ENCODE assay signal across 8 cellular contexts in genomic region chr6:79869600-79870084, GRCh38.
DNase-seq lines count a peak whose midpoint lies in the region; ATAC-seq and TF ChIP-seq lines count a peak whose summit lies in the region.

No MANE protein-coding gene starts in this region.

- 5% methylated on average over 14 of the region's 20 CpGs; no CpG with 5 or more reads in 1 of the 2 experiments for WGBS in IMR-90 (ENCODE audit: extremely low coverage in 2 of 2, insufficient read length in 1 of 2), 2 experiments
- WGBS in esophagus squamous epithelium, 2 donors = 0 to 1% methylated on average over 4 to 17 of the region's 20 CpGs

- no peaks in the 10 kb centered on the region for H3F3A ChIP-seq in PC-3 (ENCODE audit: low read length, unreplicated experiment)

- H3K79me2 ChIP-seq in PC-3 (ENCODE audit: low read length) = no peaks in the 10 kb centered on the region

- H3K9me3 ChIP-seq in IMR-90 (ENCODE audit: control insufficient read depth, insufficient read depth, low read length) (no peaks in the 10 kb centered on the region), PC-3 (ENCODE audit: low read length) (no peaks in the 10 kb centered on the region), esophagus squamous epithelium (no peaks in the 10 kb centered on the region)

- H4K8ac ChIP-seq in IMR-90 (ENCODE audit: low read depth in 2 of 2, low read length in 2 of 2) = peak overlapping the region; percentile 82 to 92

- no peaks in the 10 kb centered on the region for H4K20me1 ChIP-seq in IMR-90 (ENCODE audit: insufficient read depth, low read length)
- H4K20me1 ChIP-seq in PC-3 (ENCODE audit: low read length) = no peaks in the 10 kb centered on the region

- BruUV-seq in IMR-90 (replicated peaks; lab: Mats Ljungman, UMichigan) = no TSS peak
- BruUV-seq in PC-3 (replicated peaks; lab: Mats Ljungman, UMichigan) = no TSS peak

- H3K4me3 ChIP-seq in IMR-90 (ENCODE audit: insufficient read depth, low read depth, low read length) (no peak overlapping the region), PC-3 (ENCODE audit: low read length) (peak overlapping the region; percentile 39; the same call in 1 of the 2 replicates), esophagus squamous epithelium (peak overlapping the region; percentile 2 to 52 (median 24))

- TF ChIP-seq POLR2A in IMR-90 (IDR thresholded peaks at IDR 0.05; ENCODE audit: low read depth, low read length) (no peak), esophagus squamous epithelium (IDR thresholded peaks at IDR 0.05) (no peak)

- dilution Hi-C loops in IMR-90 (cut with HindIII; ENCODE audit: low sequenced_read_pairs, unreplicated experiment) = no loop called here

- no peak overlapping the region for H3K9ac ChIP-seq in IMR-90 (ENCODE audit: low read depth, low read length)
- 0 out of 2 replicates have a peak overlapping the region, but pooled peaks have one; percentile 7 for H3K9ac ChIP-seq in PC-3 (ENCODE audit: low read length)

- no peaks in the 10 kb centered on the region for H3K9me3 Mint-ChIP-seq in activated T-cell treated with anti-CD3 and anti-CD28 coated beads, Interleukin-2, amount 50 U/mL, for 24 hours
- no peaks in the 10 kb centered on the region for H3K9me3 Mint-ChIP-seq in natural killer cell treated with Interleukin-12 subunit alpha and Interleukin-12 subunit beta and Interleukin-15 and Interleukin-18, amount 100 ng/mL, for 72 hours
- no peaks in the 10 kb centered on the region for H3K9me3 Mint-ChIP-seq in stimulated activated naive B cell treated with anti-CD40 and anti-IgM and Interleukin-4, amounts not matched to agents 10 μg/mL and 1 μg/mL and 100 μg/mL, for 72 hours

- TF ChIP-seq CTCF in IMR-90 (conservative IDR thresholded peaks at IDR 0.05; ENCODE audit: low read depth, low read length) (peak; percentile 79), PC-3 (conservative IDR thresholded peaks at IDR 0.05; ENCODE audit: low read depth, low read length) (peak; percentile 75), esophagus squamous epithelium (IDR thresholded peaks at IDR 0.05) (peak; percentile 86 to 96 (median 90))

- TF ChIP-seq RAD21 in IMR-90 (IDR thresholded peaks at IDR 0.05; ENCODE audit: low read length) = peak; percentile 37

- H2AK5ac ChIP-seq in IMR-90 (ENCODE audit: low read depth, low read length) = no peak overlapping the region

- H3K4me1 Mint-ChIP-seq in activated T-cell treated with anti-CD3 and anti-CD28 coated beads, Interleukin-2, amount 50 U/mL, for 24 hours (ENCODE audit: low read depth) = peaks cover 15% of the 10 kb centered on the region
- peaks cover 10 to 14% of the 10 kb centered on the region in 2 donors for H3K4me1 Mint-ChIP-seq in natural killer cell treated with Interleukin-12 subunit alpha and Interleukin-12 subunit beta and Interleukin-15 and Interleukin-18, amount 100 ng/mL, for 72 hours (ENCODE audit: low read depth in 2 of 2)
- H3K4me1 Mint-ChIP-seq in stimulated activated naive B cell treated with anti-CD40 and anti-IgM and Interleukin-4, amounts not matched to agents 10 μg/mL and 1 μg/mL and 100 μg/mL, for 72 hours = peaks cover 4 to 9% of the 10 kb centered on the region in 2 donors

- no peak overlapping the region for H3K18ac ChIP-seq in IMR-90 (ENCODE audit: low read depth, low read length)

- no peak overlapping the region for H4K5ac ChIP-seq in IMR-90 (ENCODE audit: low read depth, low read length)

- no peak overlapping the region for H3K27ac ChIP-seq in IMR-90 (ENCODE audit: insufficient read depth, low read length)
- no peak overlapping the region for H3K27ac ChIP-seq in PC-3 (ENCODE audit: low read length)
- peak overlapping the region in 1 of 4 donors; percentile 49 for H3K27ac ChIP-seq in esophagus squamous epithelium

- no peaks in the 10 kb centered on the region for H3K9me1 ChIP-seq in IMR-90 (ENCODE audit: insufficient read depth, low read length)

- peak; percentile 38 for DNase-seq in DMS79 (lab: John Stamatoyannopoulos, UW)
- DNase-seq in IMR-90 = peak; percentile 57
- DNase-seq in PC-3 = peak; percentile 71
- DNase-seq in activated T-cell treated with anti-CD3 and anti-CD28 coated beads, Interleukin-2, amount 50 U/mL, for 24 hours = peak; percentile 85
- DNase-seq in esophagus squamous epithelium (lab: John Stamatoyannopoulos, UW) = peak; percentile 11
- DNase-seq in natural killer cell treated with Interleukin-12 subunit alpha and Interleukin-12 subunit beta and Interleukin-15 and Interleukin-18, amount 100 ng/mL, for 72 hours (ENCODE audit: low spot score) = peak; percentile 79
- peak; percentile 78 for DNase-seq in stimulated activated naive B cell treated with anti-CD40 and anti-IgM and Interleukin-4, amounts not matched to agents 10 μg/mL and 1 μg/mL and 100 μg/mL, for 72 hours

- H4K91ac ChIP-seq in IMR-90 (ENCODE audit: insufficient read depth, low read depth, low read length) = no peak overlapping the region

- intact Hi-C loops in IMR-90 (cut with micrococcal nuclease) (loop anchor here (2.0 to 5.0 kb wide), 2 partner anchors 223 to 299 kb away; no protein-coding TSS in a partner anchor), PC-3 (cut with micrococcal nuclease) (loop anchor here (5.0 to 10.0 kb wide), 3 partner anchors 78 to 225 kb away; partner anchors contain the start of genes ELOVL4 and TTK), esophagus squamous epithelium (cut with DNase I) (loop anchor here (5.0 kb wide), 1 partner anchor 92 kb away; no protein-coding TSS in a partner anchor)

- no peaks in the 10 kb centered on the region for H3K79me1 ChIP-seq in IMR-90 (ENCODE audit: low read depth in 1 of 2, low read length in 2 of 2)

- peak overlapping the region; percentile 38 for H3K4me3 Mint-ChIP-seq in activated T-cell treated with anti-CD3 and anti-CD28 coated beads, Interleukin-2, amount 50 U/mL, for 24 hours
- H3K4me3 Mint-ChIP-seq in natural killer cell treated with Interleukin-12 subunit alpha and Interleukin-12 subunit beta and Interleukin-15 and Interleukin-18, amount 100 ng/mL, for 72 hours = peak overlapping the region; percentile 31
- H3K4me3 Mint-ChIP-seq in stimulated activated naive B cell treated with anti-CD40 and anti-IgM and Interleukin-4, amounts not matched to agents 10 μg/mL and 1 μg/mL and 100 μg/mL, for 72 hours = peak overlapping the region; percentile 58 to 73

- peaks cover 7% of the 10 kb centered on the region for H3K27me3 Mint-ChIP-seq in activated T-cell treated with anti-CD3 and anti-CD28 coated beads, Interleukin-2, amount 50 U/mL, for 24 hours
- peaks cover 12 to 20% of the 10 kb centered on the region in 2 donors for H3K27me3 Mint-ChIP-seq in natural killer cell treated with Interleukin-12 subunit alpha and Interleukin-12 subunit beta and Interleukin-15 and Interleukin-18, amount 100 ng/mL, for 72 hours
- peaks cover 20 to 31% of the 10 kb centered on the region in 2 donors for H3K27me3 Mint-ChIP-seq in stimulated activated naive B cell treated with anti-CD40 and anti-IgM and Interleukin-4, amounts not matched to agents 10 μg/mL and 1 μg/mL and 100 μg/mL, for 72 hours

- H3K4me1 ChIP-seq in IMR-90 (ENCODE audit: control insufficient read depth, insufficient read depth, low read length) (no peaks in the 10 kb centered on the region), PC-3 (ENCODE audit: insufficient read depth, low read length) (0 out of 2 replicates have a peak, but pooled peaks cover 6% of the 10 kb centered on the region), esophagus squamous epithelium (peaks cover 4 to 24% (median 12%) of the 10 kb centered on the region in 3 donors)

- CTCF ChIA-PET in IMR-90 (lab: Yijun Ruan, JAX) (interaction anchor here (0.6 to 1.5 kb wide), 8 partner anchors 9 to 952 kb away, joined by 3 to 10 read pairs (median 4); no protein-coding TSS in a partner anchor), PC-3 (lab: Charles Lee) (interaction anchor here (0.6 to 1.2 kb wide), 4 partner anchors 77 to 163 kb away, joined by 3 to 4 read pairs (median 4); no protein-coding TSS in a partner anchor)

- H3K27me3 ChIP-seq in IMR-90 (ENCODE audit: control insufficient read depth, insufficient read depth, low read length) = peaks cover under 1% of the 10 kb centered on the region
- H3K27me3 ChIP-seq in PC-3 (ENCODE audit: low read length) = no peaks in the 10 kb centered on the region
- H3K27me3 ChIP-seq in esophagus squamous epithelium = no peaks in the 10 kb centered on the region

- in situ Hi-C loops in IMR-90 (cut with MboI; ENCODE audit: low sequenced_read_pairs) = no loop called here

- no peaks in the 10 kb centered on the region for H3K9me2 ChIP-seq in PC-3 (replicated peaks; ENCODE audit: low read length)

- H2AFZ ChIP-seq in IMR-90 (replicated peaks; ENCODE audit: low read length, poor library complexity) = peak overlapping the region; percentile 83
- peak overlapping the region; percentile 85 for H2AFZ ChIP-seq in PC-3 (ENCODE audit: low read length)

- H3K36me3 ChIP-seq in IMR-90 (ENCODE audit: control insufficient read depth, insufficient read depth, low read length) = no peaks in the 10 kb centered on the region
- no peaks in the 10 kb centered on the region for H3K36me3 ChIP-seq in PC-3 (ENCODE audit: low read depth, low read length)
- H3K36me3 ChIP-seq in esophagus squamous epithelium = no peaks in the 10 kb centered on the region

- no peak overlapping the region for H3K27ac Mint-ChIP-seq in activated T-cell treated with anti-CD3 and anti-CD28 coated beads, Interleukin-2, amount 50 U/mL, for 24 hours
- H3K27ac Mint-ChIP-seq in natural killer cell treated with Interleukin-12 subunit alpha and Interleukin-12 subunit beta and Interleukin-15 and Interleukin-18, amount 100 ng/mL, for 72 hours = no peak overlapping the region
- peak overlapping the region; percentile 49 for H3K27ac Mint-ChIP-seq in stimulated activated naive B cell treated with anti-CD40 and anti-IgM and Interleukin-4, amounts not matched to agents 10 μg/mL and 1 μg/mL and 100 μg/mL, for 72 hours

- POLR2A ChIA-PET in IMR-90 (lab: Charles Lee; ENCODE audit: unreplicated experiment) = no interaction called here
- POLR2A ChIA-PET in PC-3 (lab: Charles Lee; ENCODE audit: unreplicated experiment) = no interaction called here

- no peak overlapping the region for H2BK15ac ChIP-seq in IMR-90 (ENCODE audit: low read depth, low read length)

- no peak overlapping the region for H3K56ac ChIP-seq in IMR-90 (ENCODE audit: extremely low read depth, insufficient read depth, low read length)

- H2AK9ac ChIP-seq in IMR-90 (replicated peaks; ENCODE audit: low read depth, low read length, poor library complexity) = no peak overlapping the region

- no peaks in the 10 kb centered on the region for H3K36me3 Mint-ChIP-seq in activated T-cell treated with anti-CD3 and anti-CD28 coated beads, Interleukin-2, amount 50 U/mL, for 24 hours (ENCODE audit: low read depth)
- no peaks in the 10 kb centered on the region for H3K36me3 Mint-ChIP-seq in natural killer cell treated with Interleukin-12 subunit alpha and Interleukin-12 subunit beta and Interleukin-15 and Interleukin-18, amount 100 ng/mL, for 72 hours
- H3K36me3 Mint-ChIP-seq in stimulated activated naive B cell treated with anti-CD40 and anti-IgM and Interleukin-4, amounts not matched to agents 10 μg/mL and 1 μg/mL and 100 μg/mL, for 72 hours = no peaks in the 10 kb centered on the region

- H2BK120ac ChIP-seq in IMR-90 (ENCODE audit: low read depth, low read length) = no peak overlapping the region

- H2BK5ac ChIP-seq in IMR-90 (ENCODE audit: low read depth, low read length, poor library complexity, severe bottlenecking) = no peak overlapping the region

- H3K4ac ChIP-seq in IMR-90 (ENCODE audit: low read depth, low read length) = no peak overlapping the region

- ATAC-seq in GM21619 (IDR thresholded peaks at IDR 0.05; ENCODE audit: unreplicated experiment) (peak; percentile 100), IMR-90 (ENCODE audit: low read depth) (peak; percentile 100), PC-3 (peak; percentile 98)
- ATAC-seq in natural killer cell treated with Interleukin-12 subunit alpha and Interleukin-12 subunit beta and Interleukin-15 and Interleukin-18, amount 100 ng/mL, for 72 hours = peak; percentile 97 to 99
- ATAC-seq in stimulated activated naive B cell treated with anti-CD40 and anti-IgM and Interleukin-4, amounts not matched to agents 10 μg/mL and 1 μg/mL and 100 μg/mL, for 72 hours (replicated peaks) = peak; percentile 99

- no peak overlapping the region for H3K14ac ChIP-seq in IMR-90 (replicated peaks; ENCODE audit: low read depth, low read length)

- peak overlapping the region; percentile 79 for H3K4me2 ChIP-seq in IMR-90 (ENCODE audit: low read depth, low read length)
- H3K4me2 ChIP-seq in PC-3 (ENCODE audit: low read length) = peak overlapping the region; percentile 71

- H2BK20ac ChIP-seq in IMR-90 (ENCODE audit: low read depth, low read length) = no peak overlapping the region

- H3K23ac ChIP-seq in IMR-90 (ENCODE audit: low read depth, low read length) = no peak overlapping the region

Comparison
In these comparisons a context has a peak if more than half of its experiments do, and no peak if none do; other contexts are left out.
1. DNase-seq: peak in every context shown above with its lines; median percentile 85 in activated T-cell treated with anti-CD3 and anti-CD28 coated beads, Interleukin-2, amount 50 U/mL, for 24 hours; 79 in natural killer cell treated with Interleukin-12 subunit alpha and Interleukin-12 subunit beta and Interleukin-15 and Interleukin-18, amount 100 ng/mL, for 72 hours; 78 in stimulated activated naive B cell treated with anti-CD40 and anti-IgM and Interleukin-4, amounts not matched to agents 10 μg/mL and 1 μg/mL and 100 μg/mL, for 72 hours; 71 in PC-3; 57 in IMR-90; 38 in DMS79; 11 in esophagus squamous epithelium.